Comparison of ENCODE assay signal across 29 cellular contexts in the genomic region with DNA sequence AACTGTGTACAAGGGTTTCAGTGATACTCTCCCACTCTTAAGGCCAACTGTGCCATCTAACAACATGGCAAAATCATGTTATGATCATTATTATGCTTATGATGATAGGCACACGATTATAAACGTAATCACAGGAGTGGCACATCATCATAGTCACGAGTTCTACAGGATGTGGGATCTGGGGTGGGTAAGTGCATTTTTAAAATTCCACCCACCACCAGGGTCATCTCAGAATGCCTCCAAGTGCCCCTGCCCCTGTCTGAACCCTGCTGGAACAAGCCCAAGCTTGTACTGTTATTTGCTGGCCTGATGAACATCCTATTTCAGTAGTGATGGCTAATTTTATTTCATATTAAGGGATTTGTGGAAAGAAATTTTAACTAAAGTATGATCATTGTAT.
A peak's percentile ranks its signal among the peaks of the same experiment; 100 is the strongest.
DNase-seq lines count a peak whose midpoint lies in the region; ATAC-seq, FAIRE-seq and TF ChIP-seq lines count a peak whose summit lies in the region.
"Had no signal": no experiment of that assay in that cellular context is flagged by ENCODE, and none has a peak within 500 bp of the region (broad histone marks: within the 10 kb centered on the region; RNA-seq: fewer than 3 reads in every experiment).

No MANE protein-coding gene starts in this region.

- H3K27me3 Mint-ChIP-seq in CD8-positive, alpha-beta memory T cell, result no peaks in the 10 kb centered on the region
- H3K27me3 Mint-ChIP-seq: activated CD4-positive, alpha-beta memory T cell treated with anti-CD3 and anti-CD28 coated beads for 36 hours; activated naive CD4-positive, alpha-beta T cell treated with anti-CD3 and anti-CD28 coated beads, Interleukin-2, amount 50 U/mL, for 24 hours; B cell had no signal

- DNase-seq in Daoy (ENCODE audit: low read depth), result peak; percentile 9
- DNase-seq in HT1080 (ENCODE audit: low read depth), result peak; percentile 81
- DNase-seq in astrocyte of the hippocampus (ENCODE audit: low read depth, low spot score), result peak; percentile 14
- DNase-seq in keratinocyte (ENCODE audit: low read depth, low spot score), result peak; percentile 15
- no peak for DNase-seq in CD8-positive, alpha-beta memory T cell
- DNase-seq in occipital lobe (lab: John Stamatoyannopoulos, UW), result no peak
- no peak for DNase-seq in middle frontal gyrus (ENCODE audit: extremely low spot score, low spot score)
- DNase-seq: activated CD4-positive, alpha-beta memory T cell treated with anti-CD3 and anti-CD28 coated beads for 36 hours; activated CD8-positive, alpha-beta memory T cell treated with anti-CD3 and anti-CD28 coated beads, Interleukin-2, amount 50 U/mL, for 4 hours; caudate nucleus; GF-D8; mucosa of descending colon; NCI-H1105; NCI-H2029 treated with DMSO at 0.1 percent for 48 hours; NCI-H2227 treated with DMSO at 0.1 percent for 48 hours; nephron progenitor cell; ovary; Peyer's patch; retina; spleen; transverse colon had no signal

- H3K4me3 Mint-ChIP-seq in CD8-positive, alpha-beta memory T cell, result no peak overlapping the region
- H3K4me3 Mint-ChIP-seq: activated CD4-positive, alpha-beta memory T cell treated with anti-CD3 and anti-CD28 coated beads for 36 hours; activated naive CD4-positive, alpha-beta T cell treated with anti-CD3 and anti-CD28 coated beads, Interleukin-2, amount 50 U/mL, for 24 hours; B cell; nephron progenitor cell; T-helper 1 cell treated with Interleukin-12 subunit alpha and Interleukin-12 subunit beta and Interleukin-4 antibody, amounts not matched to agents 30 μg/mL and 1 μg/mL, for 36 hours had no signal

- peak overlapping the region; percentile 26 for H2AFZ ChIP-seq in keratinocyte (ENCODE audit: control insufficient read depth, low read length)

- no peak overlapping the region for H3K9ac ChIP-seq in keratinocyte (ENCODE audit: control insufficient read depth, extremely low read depth, insufficient read depth, low read length)

- FAIRE-seq in keratinocyte (lab: Jason Lieb, UNC), result peak; percentile 59
- FAIRE-seq: islet of Langerhans, TTC549 had no signal

- CTCF ChIA-PET in CD8-positive, alpha-beta memory T cell (lab: Charles Lee), result no interaction called here

- no peak overlapping the region for H3K4me3 ChIP-seq in keratinocyte (ENCODE audit: control insufficient read depth in 2 of 3, extremely low read depth in 1 of 3, insufficient read depth in 2 of 3, low read depth in 1 of 3, low read length in 3 of 3)
- no peak overlapping the region for H3K4me3 ChIP-seq in CD8-positive, alpha-beta memory T cell (ENCODE audit: low read length)
- H3K4me3 ChIP-seq: HAP-1, mucosa of descending colon, ovary, Peyer's patch, SK-N-MC, spleen, transverse colon had no signal

- peak overlapping the region in 1 of 8 donors; percentile 12 for H3K27ac Mint-ChIP-seq in CD8-positive, alpha-beta memory T cell
- H3K27ac Mint-ChIP-seq: activated CD4-positive, alpha-beta memory T cell treated with anti-CD3 and anti-CD28 coated beads for 36 hours; activated naive CD4-positive, alpha-beta T cell treated with anti-CD3 and anti-CD28 coated beads, Interleukin-2, amount 50 U/mL, for 24 hours; B cell; nephron progenitor cell; T-helper 1 cell treated with Interleukin-12 subunit alpha and Interleukin-12 subunit beta and Interleukin-4 antibody, amounts not matched to agents 30 μg/mL and 1 μg/mL, for 36 hours had no signal

- dilution Hi-C loops in keratinocyte (cut with MboI; ENCODE audit: extremely low pct_ligation_motif_present, low sequenced_read_pairs), result no loop called here

- peaks cover 21% of the 10 kb centered on the region for H3K4me1 ChIP-seq in keratinocyte (ENCODE audit: control insufficient read depth, extremely low read depth, insufficient read depth, low read length)
- H3K4me1 ChIP-seq in CD8-positive, alpha-beta memory T cell (ENCODE audit: insufficient read depth, low read length), result no peaks in the 10 kb centered on the region
- H3K4me1 ChIP-seq: HAP-1, Peyer's patch, transverse colon had no signal

- no peak for TF ChIP-seq CTCF in keratinocyte (optimal IDR thresholded peaks at IDR 0.05 in 1 of 3, IDR thresholded peaks at IDR 0.05 in 1 of 3, conservative IDR thresholded peaks at IDR 0.05 in 1 of 3; ENCODE audit: extremely low read depth in 1 of 3, insufficient read depth in 2 of 3, low read length in 3 of 3)

- H3K4me1 Mint-ChIP-seq in CD8-positive, alpha-beta memory T cell, result no peaks in the 10 kb centered on the region
- H3K4me1 Mint-ChIP-seq: activated naive CD4-positive, alpha-beta T cell treated with anti-CD3 and anti-CD28 coated beads, Interleukin-2, amount 50 U/mL, for 24 hours; B cell had no signal

- POLR2A ChIA-PET in CD8-positive, alpha-beta memory T cell (lab: Charles Lee), result no interaction called here

- H3K79me2 ChIP-seq in keratinocyte (ENCODE audit: control insufficient read depth, insufficient read depth, low read length), result no peaks in the 10 kb centered on the region

- peak overlapping the region; percentile 40 for H3K27ac ChIP-seq in keratinocyte (ENCODE audit: control insufficient read depth, insufficient read depth, low read length)
- H3K27ac ChIP-seq in CD8-positive, alpha-beta memory T cell (ENCODE audit: low read depth, low read length), result no peak overlapping the region
- H3K27ac ChIP-seq: ovary, Peyer's patch, SK-N-MC, transverse colon had no signal

- H3K27me3 ChIP-seq in keratinocyte (ENCODE audit: control insufficient read depth, extremely low read depth, insufficient read depth, low read length), result no peaks in the 10 kb centered on the region
- H3K27me3 ChIP-seq in CD8-positive, alpha-beta memory T cell (ENCODE audit: insufficient read depth, low read length, poor library complexity, severe bottlenecking), result no peaks in the 10 kb centered on the region
- H3K27me3 ChIP-seq: ovary, Peyer's patch, spleen, transverse colon had no signal

- H3K9me3 ChIP-seq in keratinocyte (ENCODE audit: control insufficient read depth, low read depth, low read length), result no peaks in the 10 kb centered on the region
- H3K9me3 ChIP-seq in CD8-positive, alpha-beta memory T cell (ENCODE audit: low read length), result no peaks in the 10 kb centered on the region
- H3K9me3 ChIP-seq: mucosa of descending colon, ovary, Peyer's patch, spleen, transverse colon had no signal

- H3K9me1 ChIP-seq in keratinocyte (ENCODE audit: control insufficient read depth, extremely low read depth, insufficient read depth, low read length), result no peaks in the 10 kb centered on the region

- no peak for ATAC-seq in HG03097 (IDR thresholded peaks at IDR 0.05; ENCODE audit: low FRiP score, unreplicated experiment)
- ATAC-seq: mucosa of descending colon had no signal

- H3K9me3 Mint-ChIP-seq in CD8-positive, alpha-beta memory T cell, result peaks cover 0 to 8% (median 0%) of the 10 kb centered on the region in 5 donors
- H3K9me3 Mint-ChIP-seq: activated CD4-positive, alpha-beta memory T cell treated with anti-CD3 and anti-CD28 coated beads for 36 hours; activated naive CD4-positive, alpha-beta T cell treated with anti-CD3 and anti-CD28 coated beads, Interleukin-2, amount 50 U/mL, for 24 hours; nephron progenitor cell; T-helper 1 cell treated with Interleukin-12 subunit alpha and Interleukin-12 subunit beta and Interleukin-4 antibody, amounts not matched to agents 30 μg/mL and 1 μg/mL, for 36 hours had no signal

- H3K36me3 ChIP-seq in keratinocyte (ENCODE audit: control insufficient read depth in 2 of 2, extremely low read depth in 1 of 2, insufficient read depth in 2 of 2, low read length in 2 of 2), result no peaks in the 10 kb centered on the region
- no peaks in the 10 kb centered on the region for H3K36me3 ChIP-seq in CD8-positive, alpha-beta memory T cell (ENCODE audit: insufficient read depth, low read length)
- H3K36me3 ChIP-seq: HAP-1, ovary, Peyer's patch, spleen, transverse colon had no signal

- H4K20me1 ChIP-seq in keratinocyte (ENCODE audit: control insufficient read depth, extremely low read depth, insufficient read depth, low read length), result no peaks in the 10 kb centered on the region

- H3K4me2 ChIP-seq in keratinocyte (ENCODE audit: control insufficient read depth, extremely low read depth, insufficient read depth, low read depth, low read length), result peak overlapping the region; percentile 30

- H3K36me3 Mint-ChIP-seq in CD8-positive, alpha-beta memory T cell, result no peaks in the 10 kb centered on the region
- H3K36me3 Mint-ChIP-seq: activated CD4-positive, alpha-beta memory T cell treated with anti-CD3 and anti-CD28 coated beads for 36 hours; activated naive CD4-positive, alpha-beta T cell treated with anti-CD3 and anti-CD28 coated beads, Interleukin-2, amount 50 U/mL, for 24 hours had no signal

Comparison
In these comparisons a context has a peak if more than half of its experiments do, and no peak if none do; other contexts are left out.
1. DNase-seq: peak in Daoy (single experiment), HT1080 (single experiment), astrocyte of the hippocampus (single experiment) and keratinocyte (single experiment); none in CD8-positive, alpha-beta memory T cell (0 of 5), occipital lobe (single experiment) and middle frontal gyrus (single experiment).